11 cellular contexts compared by ENCODE assay signal in genomic region chr19:48867922-48868195, GRCh38. TPM values are rescaled to one million over a fixed set of nuclear protein-coding genes. Genes with fewer than 3 reads are reported as not detected.
DNase-seq lines count a peak whose midpoint lies in the region; ATAC-seq and TF ChIP-seq lines count a peak whose summit lies in the region.
"Had no signal": no experiment of that assay in that cellular context is flagged by ENCODE, and none has a peak within 500 bp of the region (broad histone marks: within the 10 kb centered on the region; RNA-seq: fewer than 3 reads in every experiment).

No MANE protein-coding gene starts in this region.

- no peak for DNase-seq in HFF-Myc (ENCODE audit: extremely low read depth, low read depth)
- no peak for DNase-seq in brain microvascular endothelial cell
- DNase-seq in left lobe of liver (ENCODE audit: low spot score), result no peak
- DNase-seq in stomach, result no peak
- DNase-seq in NCI-H446 treated with DMSO at 0.1 percent for 48 hours (lab: John Stamatoyannopoulos, UW), result no peak
- no peak for DNase-seq in NOMO-1 treated with dmso at 0.1 percent for 144 hours (lab: John Stamatoyannopoulos, UW; ENCODE audit: unreplicated experiment)
- no peak for DNase-seq in NCI-H69 (lab: John Stamatoyannopoulos, UW)
- DNase-seq: NCI-H510A had no signal

- H3K27me3 ChIP-seq in brain microvascular endothelial cell (replicated peaks) (no peaks in the 10 kb centered on the region), stomach (no peaks in the 10 kb centered on the region)

- no peak for TF ChIP-seq EP300 in stomach (IDR thresholded peaks at IDR 0.05)

- 16 to 36% (median 26%) methylated on average over 7 of the region's 7 CpGs for WGBS in stomach, 5 donors

- H3K4me3 ChIP-seq in HFF-Myc (replicated peaks; ENCODE audit: low read depth, low read length) (peak overlapping the region; percentile 53), brain microvascular endothelial cell (ENCODE audit: low read depth, low read length) (peak overlapping the region; percentile 60), stomach (peak overlapping the region; percentile 21 to 47 (median 44))
- H3K4me3 ChIP-seq: mucosa of descending colon had no signal

- TF ChIP-seq POLR2A in stomach (IDR thresholded peaks at IDR 0.05), result no peak

- TF ChIP-seq CTCF in HFF-Myc (IDR thresholded peaks at IDR 0.05; ENCODE audit: low read depth, low read length, missing control alignments) (no peak), brain microvascular endothelial cell (IDR thresholded peaks at IDR 0.05; ENCODE audit: low read depth, low read length, missing control alignments) (no peak), stomach (IDR thresholded peaks at IDR 0.05) (no peak)

- H3K27ac ChIP-seq in brain microvascular endothelial cell (peak overlapping the region; percentile 48), stomach (peak overlapping the region; percentile 46 to 89 (median 82))
- H3K27ac ChIP-seq: HL-60 had no signal

- ATAC-seq in left lobe of liver (peak; percentile 1), GM21619 (IDR thresholded peaks at IDR 0.05; ENCODE audit: unreplicated experiment) (no peak)

- intact Hi-C loops in stomach (cut with DNase I; ENCODE audit: low total_unique reads), result no loop called here

- H3K4me1 ChIP-seq in stomach, result peaks cover 24 to 40% (median 29%) of the 10 kb centered on the region in 4 donors

- H3K36me3 ChIP-seq in brain microvascular endothelial cell (replicated peaks), result peaks cover 7% of the 10 kb centered on the region
- peaks cover 0 to 12% (median 0%) of the 10 kb centered on the region in 4 donors for H3K36me3 ChIP-seq in stomach

- no peaks in the 10 kb centered on the region for H3K9me3 ChIP-seq in stomach
- H3K9me3 ChIP-seq: mucosa of descending colon had no signal

- in situ Hi-C loops in brain microvascular endothelial cell (cut with HindIII; ENCODE audit: low pct_ligation_motif_present, low sequenced_read_pairs), result no loop called here

RNA-seq across cellular contexts. Expression of gene PLEKHA4, which starts 0.6 kb away (rescaled TPM):
- total RNA-seq in left lobe of liver (7.6 TPM), stomach (10 to 100 TPM in 2 of 5 donors, 1 to 10 TPM in 3; 1.7 to 35.6 (median 4.8) TPM)
- 10 to 100 TPM; 30.1 to 85.0 (median 75.3) TPM for polyA plus RNA-seq in stomach

RNA-seq across cellular contexts. Expression of gene PPP1R15A, which starts 4.4 kb away (rescaled TPM):
- 5.7 TPM for total RNA-seq in left lobe of liver
- total RNA-seq in stomach, result 100 to 1,000 TPM in 1 of 5 donors, 10 to 100 TPM in 4; 14.6 to 107 (median 35.1) TPM
- polyA plus RNA-seq in stomach, result 10 to 100 TPM; 34.6 to 59.8 (median 37.1) TPM

RNA-seq across cellular contexts. Expression of gene TULP2, which starts 30.7 kb away (rescaled TPM):
- total RNA-seq in left lobe of liver (not detected), stomach (1 to 10 TPM in 2 of 5 donors, not detected in 3; 1.2 to 1.3 TPM)
- not detected for polyA plus RNA-seq in stomach

RNA-seq across cellular contexts. Expression of gene HSD17B14, which starts 31.6 kb away (rescaled TPM):
- total RNA-seq in left lobe of liver (15.7 TPM), stomach (10 to 100 TPM in 2 of 5 donors, 1 to 10 TPM in 2, not detected in 1; 2.8 to 41.4 (median 17.3) TPM)
- 1 to 10 TPM; 5.4 to 9.8 (median 9.4) TPM for polyA plus RNA-seq in stomach

RNA-seq across cellular contexts. Expression of gene NUCB1, which starts 32.3 kb away (rescaled TPM):
- total RNA-seq in left lobe of liver (300 TPM), stomach (100 to 1,000 TPM; 117 to 503 (median 135) TPM)
- 100 to 1,000 TPM in 1 of 3 donors, 10 to 100 TPM in 2; 68.9 to 118 (median 91.5) TPM for polyA plus RNA-seq in stomach
